13 cellular contexts compared by ENCODE assay signal in the genomic region with DNA sequence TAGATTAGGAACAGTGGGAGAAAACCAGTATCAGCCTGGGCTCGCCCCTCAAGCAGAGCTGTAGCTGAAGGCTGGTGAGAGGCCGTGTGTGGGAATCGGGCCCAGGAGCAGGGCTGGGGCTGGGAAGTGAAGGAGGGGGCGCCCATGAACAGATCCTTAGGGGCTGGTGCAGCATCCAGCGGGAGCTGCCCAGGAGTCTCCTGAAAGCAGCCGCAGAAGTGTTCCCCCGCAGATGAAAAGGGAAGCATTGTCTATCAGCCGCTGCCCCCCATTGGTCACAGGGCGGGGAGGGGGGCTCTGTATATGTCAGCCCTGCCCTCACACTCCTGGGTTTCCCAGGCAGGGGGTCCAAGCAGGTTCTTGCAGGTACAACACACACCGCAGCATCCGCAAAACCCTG. TPM values are rescaled to one million over a fixed set of nuclear protein-coding genes. Genes with fewer than 3 reads are reported as not detected.
"Had no signal": no experiment of that assay in that cellular context is flagged by ENCODE, and none has a peak within 500 bp of the region (broad histone marks: within the 10 kb centered on the region; RNA-seq: fewer than 3 reads in every experiment).

No MANE protein-coding gene starts in this region.

- ATAC-seq: natural killer cell had no signal

- H3K4me1 ChIP-seq: thyroid gland had no signal

- H3K27ac Mint-ChIP-seq: natural killer cell had no signal

- H3K36me3 ChIP-seq: stomach, thyroid gland had no signal

- H3K4me3 Mint-ChIP-seq: natural killer cell had no signal

- H3K27me3 ChIP-seq: thyroid gland had no signal

- H3K27ac ChIP-seq: stomach, thyroid gland had no signal

- H3K9me3 ChIP-seq: mucosa of descending colon, thyroid gland had no signal

- DNase-seq: activated CD4-positive, alpha-beta T cell treated with anti-CD3 and anti-CD28 coated beads, Interleukin-2, amount 50 U/mL, for 1 hour; activated naive CD4-positive, alpha-beta T cell treated with anti-CD3 and anti-CD28 coated beads, Interleukin-2, amount 50 U/mL, for 16 hours; erythroblast; kidney glomerular epithelial cell; natural killer cell; stimulated activated CD4-positive, alpha-beta T cell treated with anti-CD3 and anti-CD28 coated beads, Interleukin-4, amount 100 ng/mL, for 1 hour; stimulated activated CD8-positive, alpha-beta memory T cell treated with anti-CD3 and anti-CD28 coated beads, Interleukin-4, amount 100 ng/mL, for 48 hours; stomach; T-helper 2 cell; thyroid gland had no signal

- H3K4me3 ChIP-seq: lung, mucosa of descending colon, stomach, thyroid gland had no signal

- H3K9me3 Mint-ChIP-seq: natural killer cell had no signal

- H3K4me1 Mint-ChIP-seq: natural killer cell had no signal

RNA-seq across cellular contexts. Expression of a gene that starts 15.6 kb away (rescaled TPM):
- total RNA-seq: activated CD8-positive, alpha-beta memory T cell treated with anti-CD3 and anti-CD28 coated beads for 36 hours had no signal
